ENCODE assay signal across 20 cellular contexts in the genomic region with DNA sequence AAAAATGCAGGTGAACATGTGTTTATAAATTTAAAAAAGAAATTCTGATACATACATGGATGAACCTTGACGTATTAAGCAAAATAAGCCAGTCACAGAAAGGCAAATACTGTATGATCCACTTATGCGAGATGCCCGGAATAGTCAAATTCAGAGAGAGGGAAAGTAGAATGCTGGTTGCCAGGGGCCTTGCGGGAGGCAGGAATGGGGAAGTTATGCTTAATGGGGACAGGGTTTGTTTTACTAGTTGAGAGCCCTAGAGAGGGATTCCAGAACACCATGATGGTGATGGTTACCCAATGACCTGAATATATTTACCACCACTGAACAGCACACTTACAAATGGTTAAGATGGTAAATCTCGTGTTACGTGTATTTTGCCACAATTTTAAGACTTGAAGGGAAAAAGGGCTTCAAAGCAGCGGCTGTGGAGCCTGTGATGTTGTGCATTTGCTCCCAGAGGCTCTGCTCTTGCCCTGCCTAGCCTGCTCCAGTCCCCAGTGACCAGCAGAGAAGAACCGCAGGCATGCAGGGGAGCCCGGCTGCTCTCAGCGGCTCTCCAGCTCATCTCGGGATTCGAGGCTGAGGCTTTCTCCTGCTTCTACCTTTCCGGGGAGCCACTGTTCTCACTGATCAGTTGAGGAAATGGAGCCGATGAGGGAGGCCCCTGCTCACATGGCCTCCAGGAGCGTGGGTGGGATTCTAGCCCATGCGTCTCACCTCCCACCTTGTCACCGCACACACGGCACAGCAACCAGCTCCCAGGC. TPM values are rescaled to one million over a fixed set of nuclear protein-coding genes. Genes with fewer than 3 reads are reported as not detected.
A peak's percentile ranks its signal among the peaks of the same experiment; 100 is the strongest.
DNase-seq lines count a peak whose midpoint lies in the region; ATAC-seq, FAIRE-seq and TF ChIP-seq lines count a peak whose summit lies in the region.
"Had no signal": no experiment of that assay in that cellular context is flagged by ENCODE, and none has a peak within 500 bp of the region (broad histone marks: within the 10 kb centered on the region; RNA-seq: fewer than 3 reads in every experiment).

No MANE protein-coding gene starts in this region.

- in situ Hi-C loops in GM12878 (cut with MboI), result no loop called here

- H3K4me3 ChIP-seq in GM12878 (no peak overlapping the region), lower lobe of right lung (no peak overlapping the region)

- no peak for TF ChIP-seq EP300 in GM12878 (IDR thresholded peaks at IDR 0.05; ENCODE audit: borderline replicate concordance in 1 of 2, control insufficient read depth in 1 of 2, low read depth in 2 of 2, low read length in 2 of 2)

- no peak overlapping the region for H3K9ac ChIP-seq in GM12878 (ENCODE audit: control insufficient read depth, insufficient read depth, low read length)

- no peak for DNase-seq in stimulated activated naive CD8-positive, alpha-beta T cell treated with anti-CD3 and anti-CD28 coated beads, Interleukin-15, amount 100 ng/mL, for 72 hours
- DNase-seq in stimulated activated naive CD8-positive, alpha-beta T cell treated with anti-CD3 and anti-CD28 coated beads, Interleukin-15, Interleukin-2, amounts not matched to agents 100 U/mL and 50 U/mL, for 24 hours, result no peak
- DNase-seq in GM12878 (ENCODE audit: low read depth, low spot score) (no peak), lower lobe of right lung (no peak), erythroblast (lab: John Stamatoyannopoulos, UW) (no peak), posterior cingulate gyrus (no peak)
- DNase-seq: activated CD4-positive, alpha-beta T cell treated with anti-CD3 and anti-CD28 coated beads, Interleukin-2, amount 10 ng/mL, durations not matched to agents 24 days and 14 days; activated CD8-positive, alpha-beta memory T cell treated with anti-CD3 and anti-CD28 coated beads, Interleukin-2, amount 10 ng/mL, durations not matched to agents 7 days and 5 days; cerebellar nuclear complex; KG1; kidney glomerular epithelial cell; NCI-H1436 treated with DMSO at 0.1 percent for 48 hours; retina; stimulated activated CD4-positive, alpha-beta T cell treated with anti-CD3 and anti-CD28 coated beads, Interleukin-4, amount 100 ng/mL, for 24 hours; stimulated activated naive CD4-positive, alpha-beta T cell treated with Interleukin-2 at 50 U/mL for 16 hours; T-helper 17 cell had no signal

- RAD21 ChIA-PET in GM12878 (lab: Charles Lee; ENCODE audit: unreplicated experiment), result no interaction called here

- H3K36me3 ChIP-seq in GM12878 (ENCODE audit: control insufficient read depth in 2 of 2, insufficient read depth in 2 of 2, low read length in 1 of 2) (peaks cover 6 to 10% of the 10 kb centered on the region in 2 experiments), lower lobe of right lung (peaks cover 33% of the 10 kb centered on the region)

- TF ChIP-seq CTCF in GM12878 (IDR thresholded peaks at IDR 0.05 in 2 of 3, conservative IDR thresholded peaks at IDR 0.05 in 1 of 3; ENCODE audit: control insufficient read depth in 2 of 3, extremely low read depth in 1 of 3, insufficient read depth in 1 of 3, low read depth in 3 of 3, low read length in 3 of 3) (no peak), lower lobe of right lung (IDR thresholded peaks at IDR 0.05) (no peak)

- no peak overlapping the region for H3K4me2 ChIP-seq in GM12878 (ENCODE audit: control insufficient read depth, insufficient read depth)

- CTCF ChIA-PET in GM12878 (lab: Yijun Ruan, JAX), result interaction anchor here (1.0 kb wide), 1 partner anchor 19 kb away, joined by 3 read pairs; no protein-coding TSS in a partner anchor

- H3K27me3 Mint-ChIP-seq in stimulated activated naive CD8-positive, alpha-beta T cell treated with anti-CD3 and anti-CD28 coated beads, Interleukin-15, amount 100 ng/mL, for 72 hours, result no peaks in the 10 kb centered on the region
- H3K27me3 Mint-ChIP-seq: activated CD4-positive, alpha-beta T cell treated with anti-CD3 and anti-CD28 coated beads, Interleukin-2, amount 10 ng/mL, durations not matched to agents 24 days and 14 days; activated CD8-positive, alpha-beta memory T cell treated with anti-CD3 and anti-CD28 coated beads, Interleukin-2, amount 10 ng/mL, durations not matched to agents 7 days and 5 days; T-helper 17 cell had no signal

- no peak overlapping the region for H2AFZ ChIP-seq in GM12878 (ENCODE audit: control insufficient read depth, low read depth, low read length)

- H3K27me3 ChIP-seq in GM12878 (replicated peaks in 1 of 2; ENCODE audit: control insufficient read depth in 2 of 2, insufficient read depth in 2 of 2, low read length in 1 of 2), result no peaks in the 10 kb centered on the region
- no peaks in the 10 kb centered on the region for H3K27me3 ChIP-seq in lower lobe of right lung (ENCODE audit: low read depth)

- no peaks in the 10 kb centered on the region for H3K9me3 Mint-ChIP-seq in stimulated activated naive CD8-positive, alpha-beta T cell treated with anti-CD3 and anti-CD28 coated beads, Interleukin-15, amount 100 ng/mL, for 72 hours
- H3K9me3 Mint-ChIP-seq: activated CD4-positive, alpha-beta T cell treated with anti-CD3 and anti-CD28 coated beads, Interleukin-2, amount 10 ng/mL, durations not matched to agents 24 days and 14 days; activated T-helper 1 cell treated with anti-CD3 and anti-CD28 coated beads, Interleukin-12 subunit alpha, Interleukin-12 subunit beta, Interleukin-2, Interleukin-4 antibody, amounts not matched to agents 30 ng/mL and 10 ng/mL and 1 ng/mL, durations not matched to agents 14 hours and 24 hours and 36 hours had no signal

- no peaks in the 10 kb centered on the region for H4K20me1 ChIP-seq in GM12878 (ENCODE audit: control insufficient read depth, insufficient read depth)

- POLR2A ChIA-PET in GM12878 (lab: Charles Lee), result interaction anchor here (1.1 kb wide), 1 partner anchor 11 kb away, joined by 3 read pairs; no protein-coding TSS in a partner anchor

- SMC1A ChIA-PET in GM12878 (lab: Charles Lee; ENCODE audit: uncharacterized antibody, unreplicated experiment), result interaction anchor here (0.8 kb wide), 1 partner anchor 22 kb away, joined by 3 read pairs; no protein-coding TSS in a partner anchor

- WGBS in GM12878 (ENCODE audit: insufficient coverage, insufficient replicate concordance, low lambda C conversion rate, missing lambda C conversion rate), result 95% methylated on average over 18 of the region's 18 CpGs

- H3K4me1 ChIP-seq in GM12878 (ENCODE audit: control insufficient read depth, insufficient read depth, low read length) (peaks cover 5% of the 10 kb centered on the region; the same call in 1 of the 2 replicates), lower lobe of right lung (peaks cover 6% of the 10 kb centered on the region)

- no TSS peak for BruUV-seq in GM12878 (replicated peaks; lab: Mats Ljungman, UMichigan)

- H3K9me3 ChIP-seq in GM12878 (replicated peaks; ENCODE audit: control insufficient read depth, insufficient read depth, low read length) (no peaks in the 10 kb centered on the region), lower lobe of right lung (no peaks in the 10 kb centered on the region)

- no peak overlapping the region for H3K4me3 Mint-ChIP-seq in stimulated activated naive CD8-positive, alpha-beta T cell treated with anti-CD3 and anti-CD28 coated beads, Interleukin-15, amount 100 ng/mL, for 72 hours
- H3K4me3 Mint-ChIP-seq: activated CD4-positive, alpha-beta T cell treated with anti-CD3 and anti-CD28 coated beads, Interleukin-2, amount 10 ng/mL, durations not matched to agents 24 days and 14 days; activated CD8-positive, alpha-beta memory T cell treated with anti-CD3 and anti-CD28 coated beads, Interleukin-2, amount 10 ng/mL, durations not matched to agents 7 days and 5 days; activated T-helper 1 cell treated with anti-CD3 and anti-CD28 coated beads, Interleukin-12 subunit alpha, Interleukin-12 subunit beta, Interleukin-2, Interleukin-4 antibody, amounts not matched to agents 30 ng/mL and 10 ng/mL and 1 ng/mL, durations not matched to agents 14 hours and 24 hours and 36 hours had no signal

- no peak for ATAC-seq in stimulated activated naive CD8-positive, alpha-beta T cell treated with anti-CD3 and anti-CD28 coated beads, Interleukin-15, amount 100 ng/mL, for 72 hours
- ATAC-seq in stimulated activated naive CD8-positive, alpha-beta T cell treated with anti-CD3 and anti-CD28 coated beads, Interleukin-15, Interleukin-2, amounts not matched to agents 100 U/mL and 50 U/mL, for 24 hours, result no peak
- ATAC-seq in GM12878 (no peak), lower lobe of right lung (peak; percentile 91 to 94), HG03025 (IDR thresholded peaks at IDR 0.05; ENCODE audit: low FRiP score, unreplicated experiment) (no peak)
- ATAC-seq: activated CD8-positive, alpha-beta memory T cell treated with anti-CD3 and anti-CD28 coated beads, Interleukin-2, amount 10 ng/mL, durations not matched to agents 7 days and 5 days; Panc1; T-helper 17 cell had no signal

- H3K27ac Mint-ChIP-seq in stimulated activated naive CD8-positive, alpha-beta T cell treated with anti-CD3 and anti-CD28 coated beads, Interleukin-15, amount 100 ng/mL, for 72 hours, result peak overlapping the region; percentile 85 to 92
- H3K27ac Mint-ChIP-seq: activated CD4-positive, alpha-beta T cell treated with anti-CD3 and anti-CD28 coated beads, Interleukin-2, amount 10 ng/mL, durations not matched to agents 24 days and 14 days; activated T-helper 1 cell treated with anti-CD3 and anti-CD28 coated beads, Interleukin-12 subunit alpha, Interleukin-12 subunit beta, Interleukin-2, Interleukin-4 antibody, amounts not matched to agents 30 ng/mL and 10 ng/mL and 1 ng/mL, durations not matched to agents 14 hours and 24 hours and 36 hours; T-helper 17 cell had no signal

- no peak for TF ChIP-seq RAD21 in GM12878 (IDR thresholded peaks at IDR 0.05; ENCODE audit: insufficient read depth, low read depth, low read length)

- FAIRE-seq in GM12878 (lab: Jason Lieb, UNC), result no peak

- TF ChIP-seq POLR2A in GM12878 (IDR thresholded peaks at IDR 0.05; ENCODE audit: low read depth, low read length) (no peak), erythroblast (IDR thresholded peaks at IDR 0.05; ENCODE audit: low read length) (no peak)

- peaks cover 6% of the 10 kb centered on the region for H3K4me1 Mint-ChIP-seq in stimulated activated naive CD8-positive, alpha-beta T cell treated with anti-CD3 and anti-CD28 coated beads, Interleukin-15, amount 100 ng/mL, for 72 hours
- H3K4me1 Mint-ChIP-seq: activated CD4-positive, alpha-beta T cell treated with anti-CD3 and anti-CD28 coated beads, Interleukin-2, amount 10 ng/mL, durations not matched to agents 24 days and 14 days had no signal

- H3K79me2 ChIP-seq in GM12878 (ENCODE audit: control insufficient read depth, insufficient read depth, low read length), result no peaks in the 10 kb centered on the region

- H3K27ac ChIP-seq in GM12878 (ENCODE audit: control insufficient read depth, insufficient read depth) (no peak overlapping the region), lower lobe of right lung (peak overlapping the region; percentile 33)
- H3K27ac ChIP-seq: epithelial cell of prostate had no signal

- intact Hi-C loops in GM12878 (cut with micrococcal nuclease; ENCODE audit: unreplicated experiment), result no loop called here
- intact Hi-C loops in lower lobe of right lung (cut with DNase I), result no loop called here
- intact Hi-C loops in posterior cingulate gyrus (cut with DNase I), result no loop called here

RNA-seq across cellular contexts. Expression of a gene that starts 51.7 kb away (rescaled TPM):
- 0.10 TPM in 2 replicates for total RNA-seq in GM12878 (2013; cell fraction: nucleolus; rRNA removed)
- 0.06 and 0.11 TPM in 2 replicates for total RNA-seq in GM12878 (2014; rRNA removed)
- total RNA-seq in GM12878 (2014; rRNA removed; fragmentation: Illumina TruSeq; extraction: Trizol), result 0.04 and 0.09 TPM in 2 replicates
- 0.21 TPM in 2 replicates for total RNA-seq in GM12878 (2021)
- polyA plus RNA-seq in GM12878 (2011; ENCODE audit: low read depth), result 0.34 TPM
- 0.01 and 0.10 TPM in 2 replicates for polyA plus RNA-seq in GM12878 (2011; rRNA removed)
- 0.03 and 0.12 TPM in 2 replicates for polyA plus RNA-seq in GM12878 (2011; cell fraction: cytosol; rRNA removed)
- 0.16 and 0.69 TPM in 2 replicates for polyA plus RNA-seq in GM12878 (2011; cell fraction: nucleus; rRNA removed)
- polyA plus RNA-seq in GM12878 (2012), result 0.47 and 0.73 TPM in 2 replicates
- 0.10 and 0.14 TPM in 2 replicates for polyA plus RNA-seq in GM12878 (2014; fragmentation: Illumina TruSeq; extraction: Trizol)
- under 1 TPM; 0.02 to 0.05 TPM for polyA plus RNA-seq in GM12878 (2014; fragmentation: Nextera tagmentation; extraction: Ambion mirVana)
- 0.13 and 0.14 TPM in 2 replicates for polyA plus RNA-seq in GM12878 (2014; rRNA removed)
- under 1 TPM in 1 of 2 experiments, not detected in 1; 0.09 TPM for polyA plus RNA-seq in GM12878 (2016; fragmentation: Nextera tagmentation; extraction: Ambion mirVana)
- under 0.01 TPM in 1 of 2 replicates, not detected in the other for polyA minus RNA-seq in GM12878 (2011; rRNA and poly(A)+ RNA removed)
- polyA minus RNA-seq in GM12878 (2011; cell fraction: cytosol; rRNA and poly(A)+ RNA removed), result not detected in 2 replicates
- polyA minus RNA-seq in GM12878 (2011; cell fraction: nucleus; rRNA and poly(A)+ RNA removed), result under 0.01 and 0.29 TPM in 2 replicates
- 19.2 TPM for total RNA-seq in lower lobe of right lung
- total RNA-seq: activated CD4-positive, alpha-beta T cell treated with anti-CD3 and anti-CD28 coated beads, Interleukin-2, amount 10 ng/mL, durations not matched to agents 24 days and 14 days; activated T-helper 1 cell treated with anti-CD3 and anti-CD28 coated beads, Interleukin-12 subunit alpha, Interleukin-12 subunit beta, Interleukin-2, Interleukin-4 antibody, amounts not matched to agents 30 ng/mL and 10 ng/mL and 1 ng/mL, durations not matched to agents 14 hours and 24 hours and 36 hours had no signal

Comparison
In these comparisons a context has a peak if more than half of its experiments do, and no peak if none do; other contexts are left out.
1. ATAC-seq: peak in lower lobe of right lung (2 of 2); none in stimulated activated naive CD8-positive, alpha-beta T cell treated with anti-CD3 and anti-CD28 coated beads, Interleukin-15, amount 100 ng/mL, for 72 hours (single experiment), stimulated activated naive CD8-positive, alpha-beta T cell treated with anti-CD3 and anti-CD28 coated beads, Interleukin-15, Interleukin-2, amounts not matched to agents 100 U/mL and 50 U/mL, for 24 hours (single experiment), GM12878 (single experiment) and HG03025 (single experiment).
2. RNA of a gene that starts 51.7 kb away (total RNA-seq): 19.2 TPM in lower lobe of right lung (single experiment); 0.04 to 0.21 TPM in GM12878; every median in the first group is over 10 times any median in the second.